27 cellular contexts compared by ENCODE assay signal in the genomic region with DNA sequence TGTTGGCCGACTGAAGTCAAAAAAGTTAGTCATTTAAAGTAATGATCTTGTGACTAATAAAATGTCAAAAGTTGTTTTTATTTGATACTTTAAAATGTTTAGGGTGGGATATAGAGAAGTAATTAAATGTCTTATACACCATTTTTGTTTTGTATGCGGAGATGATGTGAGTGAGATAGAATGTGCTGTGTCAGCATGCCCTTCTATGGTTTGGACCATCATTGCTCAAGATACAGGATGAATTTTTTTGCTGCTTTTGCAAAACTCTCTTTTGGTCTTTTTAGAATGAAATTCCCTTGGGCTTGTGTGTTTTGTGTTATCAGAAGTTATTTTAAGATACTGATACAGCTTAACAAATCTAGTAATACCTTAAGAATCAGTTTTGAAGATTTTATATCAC. TPM values are rescaled to one million over a fixed set of nuclear protein-coding genes. Genes with fewer than 3 reads are reported as not detected.
DNase-seq lines count a peak whose midpoint lies in the region; ATAC-seq, FAIRE-seq and TF ChIP-seq lines count a peak whose summit lies in the region.
"Had no signal": no experiment of that assay in that cellular context is flagged by ENCODE, and none has a peak within 500 bp of the region (broad histone marks: within the 10 kb centered on the region; RNA-seq: fewer than 3 reads in every experiment).

No MANE protein-coding gene starts in this region.

- TF ChIP-seq EP300 in H1 (IDR thresholded peaks at IDR 0.05; ENCODE audit: borderline replicate concordance in 1 of 2, low read depth in 2 of 2, low read length in 2 of 2) (no peak), tibial nerve (IDR thresholded peaks at IDR 0.05) (no peak)

- no peak for TF ChIP-seq RAD21 in H1 (IDR thresholded peaks at IDR 0.05 in 1 of 2, conservative IDR thresholded peaks at IDR 0.05 in 1 of 2; ENCODE audit: low read depth in 2 of 2, low read length in 2 of 2)

- intact Hi-C loops in A673 (cut with micrococcal nuclease; ENCODE audit: unreplicated experiment) = no loop called here

- TF ChIP-seq CTCF in A673 (conservative IDR thresholded peaks at IDR 0.05; ENCODE audit: low read depth, low read length) (no peak), H1 (IDR thresholded peaks at IDR 0.05; ENCODE audit: control extremely low read depth in 1 of 3, insufficient read depth in 1 of 3, low read depth in 1 of 3, low read length in 3 of 3) (no peak), tibial nerve (IDR thresholded peaks at IDR 0.05) (no peak), foreskin keratinocyte (conservative IDR thresholded peaks at IDR 0.05) (no peak)

- no TSS peak for BruUV-seq in A673 (replicated peaks; lab: Mats Ljungman, UMichigan)

- H3K27ac ChIP-seq in A673 (ENCODE audit: low read depth, low read length, poor library complexity, severe bottlenecking) = no peak overlapping the region
- H3K27ac ChIP-seq in H1 (ENCODE audit: low read depth, low read length) = no peak overlapping the region
- H3K27ac ChIP-seq in tibial nerve = no peak overlapping the region
- H3K27ac ChIP-seq in foreskin keratinocyte = no peak overlapping the region
- no peak overlapping the region for H3K27ac ChIP-seq in small intestine (ENCODE audit: low read depth in 1 of 2, low read length in 1 of 2)
- H3K27ac ChIP-seq: breast epithelium, gastroesophageal sphincter, neutrophil, spleen, upper lobe of right lung, VCaP had no signal

- H3K4me1 ChIP-seq in A673 (ENCODE audit: insufficient read depth, low read length, poor library complexity, severe bottlenecking) (peaks cover 23% of the 10 kb centered on the region), H1 (replicated peaks in 1 of 4; ENCODE audit: control insufficient read depth in 3 of 4, insufficient read depth in 4 of 4, low read length in 3 of 4) (peaks cover 0 to 4% (median 1%) of the 10 kb centered on the region in 4 experiments; a peak in 1 of 7 replicates), tibial nerve (peaks cover 0 to 48% (median 9%) of the 10 kb centered on the region in 4 donors), foreskin keratinocyte (peaks cover 10% of the 10 kb centered on the region), small intestine (ENCODE audit: control insufficient read depth in 2 of 2, insufficient read depth in 1 of 2, low read depth in 1 of 2, low read length in 1 of 2) (no peaks in the 10 kb centered on the region)
- H3K4me1 ChIP-seq: breast epithelium had no signal

- H3K9me3 ChIP-seq in A673 (ENCODE audit: low read depth, low read length, poor library complexity, severe bottlenecking) (no peaks in the 10 kb centered on the region), H1 (ENCODE audit: insufficient read depth in 2 of 2, low read depth in 1 of 2, low read length in 1 of 2) (no peaks in the 10 kb centered on the region), tibial nerve (no peaks in the 10 kb centered on the region), small intestine (ENCODE audit: control insufficient read depth, low read depth) (no peaks in the 10 kb centered on the region)
- H3K9me3 ChIP-seq: breast epithelium, gastroesophageal sphincter, neutrophil, spleen, upper lobe of right lung had no signal

- no peak overlapping the region for H3K23ac ChIP-seq in H1 (ENCODE audit: insufficient read length)

- peaks cover 0 to 65% of the 10 kb centered on the region in 2 experiments; a peak in 2 of 4 replicates for H3K79me2 ChIP-seq in H1 (ENCODE audit: control insufficient read depth in 1 of 2, insufficient read depth in 2 of 2, low read length in 2 of 2)

- H3K79me1 ChIP-seq in H1 (ENCODE audit: low read depth, low read length) = no peaks in the 10 kb centered on the region

- H2BK5ac ChIP-seq in H1 (ENCODE audit: low read depth, low read length) = no peak overlapping the region

- H3K36me3 ChIP-seq in A673 (ENCODE audit: insufficient read depth, low read length, poor library complexity, severe bottlenecking) = no peaks in the 10 kb centered on the region
- peaks cover 0 to 3% (median 0%) of the 10 kb centered on the region in 4 experiments; a peak in 1 of 8 replicates for H3K36me3 ChIP-seq in H1 (ENCODE audit: control insufficient read depth in 2 of 4, insufficient read depth in 4 of 4, low read length in 3 of 4)
- no peaks in the 10 kb centered on the region for H3K36me3 ChIP-seq in tibial nerve
- no peaks in the 10 kb centered on the region for H3K36me3 ChIP-seq in small intestine (ENCODE audit: control insufficient read depth in 2 of 2, insufficient read depth in 2 of 2, low read length in 2 of 2)
- H3K36me3 ChIP-seq: breast epithelium, gastroesophageal sphincter, neutrophil, upper lobe of right lung had no signal

- H4K20me1 ChIP-seq in H1 (replicated peaks in 1 of 2; ENCODE audit: control insufficient read depth in 1 of 2, insufficient read depth in 2 of 2, low read length in 2 of 2) = peaks cover 0 to 3% of the 10 kb centered on the region in 2 experiments

- H2AK5ac ChIP-seq in H1 (ENCODE audit: low read depth, low read length) = no peak overlapping the region

- H3K23me2 ChIP-seq in H1 (ENCODE audit: low read depth, low read length) = no peaks in the 10 kb centered on the region

- CTCF ChIA-PET in A673 (lab: Charles Lee) = no interaction called here
- CTCF ChIA-PET in H1 (lab: Charles Lee; ENCODE audit: partially characterized antibody) = interaction anchor here (1.8 kb wide), 1 partner anchor 128 kb away, joined by 5 read pairs; no protein-coding TSS in a partner anchor

- no peak overlapping the region for H2BK12ac ChIP-seq in H1 (ENCODE audit: low read depth, low read length)

- DNase-seq in A673 (ENCODE audit: low spot score) = peak; percentile 39
- peak; percentile 9 for DNase-seq in RPMI7951 (ENCODE audit: low read depth)
- DNase-seq in H1 (ENCODE audit: low read depth in 1 of 2, low spot score in 2 of 2) = no peak
- DNase-seq in iris pigment epithelial cell (ENCODE audit: low read depth) = peak; percentile 82
- DNase-seq in NCI-H1694 treated with DMSO at 0.1 percent for 48 hours (lab: John Stamatoyannopoulos, UW) = no peak
- DNase-seq in tibial nerve (ENCODE audit: low spot score in 2 of 2) = no peak
- DNase-seq in foreskin keratinocyte = no peak
- DNase-seq in small intestine = no peak
- DNase-seq: activated CD4-positive, alpha-beta T cell treated with anti-CD3 and anti-CD28 coated beads, Interleukin-2, amount 50 U/mL, for 48 hours; activated CD8-positive, alpha-beta memory T cell treated with anti-CD3 and anti-CD28 coated beads, Interleukin-2, amount 50 U/mL, for 48 hours; activated effector memory CD4-positive, alpha-beta T cell treated with Interleukin-2 at 50 U/mL for 16 hours; C1 segment of cervical spinal cord; HCEC 1CT; kidney; MM.1S; NCI-H1436; NCI-H2171; NCI-H526 treated with DMSO at 0.1 percent for 48 hours; spleen; stimulated activated CD4-positive, alpha-beta T cell treated with anti-CD3 and anti-CD28 coated beads, Interleukin-4, amount 100 ng/mL, for 4 hours; stimulated activated naive CD8-positive, alpha-beta T cell treated with anti-CD3 and anti-CD28 coated beads, Interleukin-15, amount 100 ng/mL, for 72 hours; upper lobe of right lung had no signal

- no peak overlapping the region for H3K4ac ChIP-seq in H1 (replicated peaks; ENCODE audit: insufficient read length, low read depth, low read length)

- H3K4me3 ChIP-seq in A673 (ENCODE audit: low read depth, low read length, poor library complexity, severe bottlenecking) = no peak overlapping the region
- no peak overlapping the region for H3K4me3 ChIP-seq in H1 (ENCODE audit: extremely low read depth in 1 of 4, insufficient read depth in 2 of 4, low read depth in 3 of 4, low read length in 4 of 4)
- H3K4me3 ChIP-seq in tibial nerve = no peak overlapping the region
- H3K4me3 ChIP-seq in small intestine (ENCODE audit: low read depth in 1 of 2, low read length in 2 of 2) = no peak overlapping the region
- H3K4me3 ChIP-seq: breast epithelium, gastroesophageal sphincter, lung, spleen, upper lobe of right lung had no signal

- no peak overlapping the region for H3K56ac ChIP-seq in H1 (replicated peaks; ENCODE audit: insufficient read length, low read depth, low read length)

- H3K14ac ChIP-seq in H1 (ENCODE audit: insufficient read length) = no peak overlapping the region

- H2BK20ac ChIP-seq in H1 (ENCODE audit: low read length) = no peak overlapping the region

- H2AFZ ChIP-seq in H1 (ENCODE audit: low read length) = no peak overlapping the region

- no peak overlapping the region for H3K9ac ChIP-seq in H1 (replicated peaks in 1 of 4; ENCODE audit: extremely low read depth in 1 of 4, low read depth in 3 of 4, low read length in 3 of 4)

- TF ChIP-seq POLR2A in H1 (IDR thresholded peaks at IDR 0.05; ENCODE audit: control extremely low read depth in 1 of 2, low read depth in 2 of 2, low read length in 2 of 2) = no peak
- no peak for TF ChIP-seq POLR2A in tibial nerve (IDR thresholded peaks at IDR 0.05)

- H2BK15ac ChIP-seq in H1 (ENCODE audit: low read length) = no peak overlapping the region

- H3K18ac ChIP-seq in H1 (ENCODE audit: extremely low read depth, low read length) = no peak overlapping the region

- H2BK120ac ChIP-seq in H1 (replicated peaks; ENCODE audit: low read depth, low read length) = no peak overlapping the region

- H3K4me2 ChIP-seq in H1 (ENCODE audit: insufficient read depth in 1 of 2, low read depth in 2 of 2, low read length in 2 of 2) = no peak overlapping the region

- POLR2A ChIA-PET in A673 (lab: Charles Lee; ENCODE audit: low non-redundant PET) = no interaction called here
- POLR2A ChIA-PET in H1 (lab: Charles Lee; ENCODE audit: partially characterized antibody) = no interaction called here

- H3K27me3 ChIP-seq in A673 (replicated peaks; ENCODE audit: insufficient read depth, low read depth, low read length, poor library complexity) = no peaks in the 10 kb centered on the region
- H3K27me3 ChIP-seq in H1 (replicated peaks in 1 of 4; ENCODE audit: control insufficient read depth in 3 of 4, extremely low read depth in 1 of 4, insufficient read depth in 3 of 4, low read length in 3 of 4) = no peaks in the 10 kb centered on the region
- H3K27me3 ChIP-seq in tibial nerve = no peaks in the 10 kb centered on the region
- no peaks in the 10 kb centered on the region for H3K27me3 ChIP-seq in foreskin keratinocyte
- no peaks in the 10 kb centered on the region for H3K27me3 ChIP-seq in small intestine (ENCODE audit: control insufficient read depth in 2 of 2, insufficient read depth in 2 of 2, low read length in 2 of 2)
- H3K27me3 ChIP-seq: breast epithelium, gastroesophageal sphincter, neutrophil, spleen, upper lobe of right lung had no signal

- no peak overlapping the region for H4K8ac ChIP-seq in H1 (ENCODE audit: extremely low read depth, insufficient read depth, low read length)

- no peak for ATAC-seq in foreskin keratinocyte
- ATAC-seq: gastroesophageal sphincter; stimulated activated naive CD8-positive, alpha-beta T cell treated with anti-CD3 and anti-CD28 coated beads, Interleukin-15, amount 100 ng/mL, for 72 hours; upper lobe of right lung had no signal

- no peak overlapping the region for H4K91ac ChIP-seq in H1 (replicated peaks; ENCODE audit: insufficient read length, low read length)

- FAIRE-seq in H1 (lab: Jason Lieb, UNC) (no peak), small intestine (lab: Jason Lieb, UNC) (no peak)

- H4K5ac ChIP-seq in H1 (ENCODE audit: insufficient read length, low read depth, low read length) = no peak overlapping the region

- WGBS in H1 (ENCODE audit: extremely low coverage in 1 of 2, insufficient coverage in 1 of 2, insufficient read length in 1 of 2, insufficient replicate concordance in 2 of 2, low coverage in 1 of 2, low lambda C conversion rate in 2 of 2, missing lambda C conversion rate in 1 of 2), 2 experiments = 91 to 100% methylated on average over 1 to 2 of the region's 2 CpGs
- 77 to 85% methylated on average over 2 of the region's 2 CpGs for WGBS in tibial nerve, 2 donors
- WGBS in small intestine, 3 donors = 93 to 95% (median 95%) methylated on average over 2 of the region's 2 CpGs

RNA-seq across cellular contexts. Expression of gene SRFBP1, which starts 12.5 kb away (rescaled TPM):
- total RNA-seq in A673 (2021) = 16.3 and 22.0 TPM in 2 replicates
- total RNA-seq in RPMI7951 (2014; rRNA removed; shearing (Covaris generic)) = 11.3 and 17.2 TPM in 2 replicates
- total RNA-seq in H1 (2021; fragmentation: NEBNext Ultra II Directional; extraction: Animal tissue kit (Norgen Biotek cat#: 25700)) = 22.5 and 23.3 TPM in 2 replicates
- 1.5 and 2.4 TPM in 2 replicates for polyA plus RNA-seq in H1 (2011; rRNA removed)
- polyA plus RNA-seq in H1 (2011; cell fraction: cytosol; rRNA removed) = 4.4 TPM
- 1.7 TPM for polyA plus RNA-seq in H1 (2011; cell fraction: nucleus; rRNA removed)
- 4.8 to 12.2 TPM (median 5.2 TPM) in 4 replicates for polyA plus RNA-seq in H1 (2012, experiment 1 of 2)
- 0.83 TPM for polyA plus RNA-seq in H1 (2012, experiment 2 of 2)
- 18.2 TPM for polyA plus RNA-seq in H1 (2013, experiment 1 of 2)
- polyA plus RNA-seq in H1 (2013, experiment 2 of 2) = 15.4 TPM
- polyA minus RNA-seq in H1 (2011; rRNA and poly(A)+ RNA removed) = 3.6 and 5.0 TPM in 2 replicates
- polyA minus RNA-seq in H1 (2011; cell fraction: cytosol; rRNA and poly(A)+ RNA removed) = 8.1 TPM
- 17.4 TPM for polyA minus RNA-seq in H1 (2011; cell fraction: nucleus; rRNA and poly(A)+ RNA removed)
- 10 to 100 TPM; 15.9 to 21.9 (median 17.6) TPM for total RNA-seq in tibial nerve
- 16.3 and 18.2 TPM in 2 replicates for total RNA-seq in foreskin keratinocyte
- 3.0 and 3.8 TPM in 2 replicates for polyA plus RNA-seq in foreskin keratinocyte
- 1 to 10 TPM; 2.4 to 4.9 (median 2.9) TPM for polyA plus RNA-seq in small intestine

Comparison
In these comparisons a context has a peak if more than half of its experiments do, and no peak if none do; other contexts are left out.
1. DNase-seq: peak in A673 (single experiment), RPMI7951 (single experiment) and iris pigment epithelial cell (single experiment); none in H1 (0 of 2), NCI-H1694 treated with DMSO at 0.1 percent for 48 hours (single experiment), tibial nerve (0 of 2), foreskin keratinocyte (0 of 2) and small intestine (single experiment).